8 cellular contexts compared by ENCODE assay signal in genomic region chrX:49053223-49054072, GRCh38. TPM values are rescaled to one million over a fixed set of nuclear protein-coding genes. Genes with fewer than 3 reads are reported as not detected.
DNase-seq lines count a peak whose midpoint lies in the region; ATAC-seq and TF ChIP-seq lines count a peak whose summit lies in the region.

No MANE protein-coding gene starts in this region.

- peaks cover 4% of the 10 kb centered on the region for H3K27me3 Mint-ChIP-seq in IgD-negative memory B cell

- peak overlapping the region; percentile 78 for H3K9ac ChIP-seq in SU-DHL-6 (ENCODE audit: low read length)
- peak overlapping the region; percentile 23 to 61 (median 50) for H3K9ac ChIP-seq in skeletal muscle tissue (ENCODE audit: low read depth in 1 of 3, low read length in 3 of 3)

- H3K4me3 ChIP-seq in SU-DHL-6 (ENCODE audit: insufficient read depth, low read length, poor library complexity, severe bottlenecking) (peak overlapping the region; percentile 52), ascending aorta (peak overlapping the region; percentile 68 to 72), iPS-11a (ENCODE audit: low read depth, low read length) (peak overlapping the region; percentile 45), skeletal muscle tissue (ENCODE audit: low read length in 3 of 3) (peak overlapping the region; percentile 54 to 62 (median 56))

- H3K27ac ChIP-seq in SU-DHL-6 (ENCODE audit: low read depth, low read length) (0 out of 2 replicates have a peak overlapping the region, but pooled peaks have one; percentile 37), ascending aorta (peak overlapping the region; percentile 90 to 93), skeletal muscle tissue (ENCODE audit: low read depth, low read length) (peak overlapping the region; percentile 58)

- H3K9me3 ChIP-seq in SU-DHL-6 (ENCODE audit: insufficient read depth, low read length) = no peaks in the 10 kb centered on the region
- H3K9me3 ChIP-seq in ascending aorta = no peaks in the 10 kb centered on the region
- no peaks in the 10 kb centered on the region for H3K9me3 ChIP-seq in skeletal muscle tissue (ENCODE audit: control insufficient read depth in 3 of 3, low read length in 3 of 3)

- H3K4me2 ChIP-seq in SU-DHL-6 (ENCODE audit: low read depth, low read length, poor library complexity, severe bottlenecking) = peak overlapping the region; percentile 62

- no peaks in the 10 kb centered on the region for H3K27me3 ChIP-seq in SU-DHL-6 (ENCODE audit: low read length)
- H3K27me3 ChIP-seq in ascending aorta = no peaks in the 10 kb centered on the region
- no peaks in the 10 kb centered on the region for H3K27me3 ChIP-seq in skeletal muscle tissue (ENCODE audit: control insufficient read depth in 3 of 3, insufficient read depth in 3 of 3, low read length in 3 of 3)

- peaks cover 4 to 17% (median 13%) of the 10 kb centered on the region in 3 donors for H3K4me1 Mint-ChIP-seq in IgD-negative memory B cell

- H3K79me2 ChIP-seq in SU-DHL-6 (ENCODE audit: insufficient read depth, low read length) = no peaks in the 10 kb centered on the region

- DNase-seq in ELF-1 (ENCODE audit: low read depth, low spot score) (peak; percentile 92), ascending aorta (ENCODE audit: low spot score in 2 of 2) (peak in 1 of 2 donors; percentile 80), NCI-H1048 (lab: John Stamatoyannopoulos, UW) (no peak)

- no peaks in the 10 kb centered on the region for H3K9me2 ChIP-seq in SU-DHL-6 (replicated peaks; ENCODE audit: insufficient read depth, low read length)

- H3K4me1 ChIP-seq in ascending aorta = no peaks in the 10 kb centered on the region
- H3K4me1 ChIP-seq in skeletal muscle tissue (ENCODE audit: control insufficient read depth in 3 of 3, insufficient read depth in 3 of 3, low read length in 3 of 3) = peaks cover 0 to 5% (median 0%) of the 10 kb centered on the region in 3 donors

- H3F3A ChIP-seq in SU-DHL-6 (ENCODE audit: insufficient read depth) = no peaks in the 10 kb centered on the region

- no peak for ATAC-seq in HG03280 (IDR thresholded peaks at IDR 0.05; ENCODE audit: unreplicated experiment)

- peaks cover 3% of the 10 kb centered on the region for H3K36me3 Mint-ChIP-seq in IgD-negative memory B cell

- H3K27ac Mint-ChIP-seq in IgD-negative memory B cell = peak overlapping the region in 2 of 3 donors; percentile 48 to 86

- H3K4me3 Mint-ChIP-seq in IgD-negative memory B cell = peak overlapping the region; percentile 78 to 89 (median 84)

- H3K36me3 ChIP-seq in SU-DHL-6 (ENCODE audit: low read length) = no peaks in the 10 kb centered on the region
- no peaks in the 10 kb centered on the region for H3K36me3 ChIP-seq in ascending aorta
- H3K36me3 ChIP-seq in skeletal muscle tissue (ENCODE audit: control insufficient read depth in 3 of 3, insufficient read depth in 3 of 3, low read length in 3 of 3) = no peaks in the 10 kb centered on the region

- peaks cover 0 to 3% (median 0%) of the 10 kb centered on the region in 3 donors for H3K9me3 Mint-ChIP-seq in IgD-negative memory B cell

- H4K20me1 ChIP-seq in SU-DHL-6 (ENCODE audit: low read depth, low read length) = no peaks in the 10 kb centered on the region

- intact Hi-C loops in ascending aorta (cut with DNase I) = loop anchor here (1.0 kb wide), 1 partner anchor 10 kb away; the partner anchor contains the start of gene TFE3

- TF ChIP-seq CTCF in SU-DHL-6 (IDR thresholded peaks at IDR 0.05; ENCODE audit: insufficient read depth, low read length, poor library complexity, severe bottlenecking) = no peak
- TF ChIP-seq CTCF in ascending aorta (IDR thresholded peaks at IDR 0.05) = no peak

- peak overlapping the region; percentile 52 for H2AFZ ChIP-seq in SU-DHL-6 (ENCODE audit: low read depth, low read length, severe bottlenecking)

RNA-seq across cellular contexts. Expression of gene CCDC120, which starts 5.4 kb away (rescaled TPM):
- 1.2 TPM for polyA plus RNA-seq in IgD-negative memory B cell
- 0.11 TPM for total RNA-seq in ascending aorta
- total RNA-seq in skeletal muscle tissue = 0.52 TPM

RNA-seq across cellular contexts. Expression of gene TFE3, which starts 10.3 kb away (rescaled TPM):
- polyA plus RNA-seq in IgD-negative memory B cell = 6.7 TPM
- total RNA-seq in ascending aorta (141 TPM), skeletal muscle tissue (8.4 TPM)

RNA-seq across cellular contexts. Expression of gene PRAF2, which starts 20.4 kb away (rescaled TPM):
- polyA plus RNA-seq in IgD-negative memory B cell = 37.6 TPM
- 48.4 TPM for total RNA-seq in ascending aorta
- total RNA-seq in skeletal muscle tissue = 4.7 TPM

RNA-seq across cellular contexts. Expression of gene WDR45, which starts 26.2 kb away (rescaled TPM):
- polyA plus RNA-seq in IgD-negative memory B cell = 58.3 TPM
- 169 TPM for total RNA-seq in ascending aorta
- 26.6 TPM for total RNA-seq in skeletal muscle tissue

RNA-seq across cellular contexts. Expression of gene GRIPAP1, which starts 51.4 kb away (rescaled TPM):
- polyA plus RNA-seq in IgD-negative memory B cell = 22.5 TPM
- total RNA-seq in ascending aorta (15.0 TPM), skeletal muscle tissue (10.4 TPM)

Comparison
In these comparisons a context has a peak if more than half of its experiments do, and no peak if none do; other contexts are left out.
1. H3K27ac ChIP-seq: peak in every context shown above with its lines; median percentile 92 in ascending aorta; 58 in skeletal muscle tissue; 37 in SU-DHL-6.
2. RNA of gene TFE3, which starts 10.3 kb away (total RNA-seq): 141 TPM in ascending aorta (single experiment); 8.4 TPM in skeletal muscle tissue (single experiment); every median in the first group is over 10 times any median in the second.
3. Peak in every context shown above with its lines, with median percentiles within 50 percentile points of each other: H3K4me3 ChIP-seq.